In the genomic region with DNA sequence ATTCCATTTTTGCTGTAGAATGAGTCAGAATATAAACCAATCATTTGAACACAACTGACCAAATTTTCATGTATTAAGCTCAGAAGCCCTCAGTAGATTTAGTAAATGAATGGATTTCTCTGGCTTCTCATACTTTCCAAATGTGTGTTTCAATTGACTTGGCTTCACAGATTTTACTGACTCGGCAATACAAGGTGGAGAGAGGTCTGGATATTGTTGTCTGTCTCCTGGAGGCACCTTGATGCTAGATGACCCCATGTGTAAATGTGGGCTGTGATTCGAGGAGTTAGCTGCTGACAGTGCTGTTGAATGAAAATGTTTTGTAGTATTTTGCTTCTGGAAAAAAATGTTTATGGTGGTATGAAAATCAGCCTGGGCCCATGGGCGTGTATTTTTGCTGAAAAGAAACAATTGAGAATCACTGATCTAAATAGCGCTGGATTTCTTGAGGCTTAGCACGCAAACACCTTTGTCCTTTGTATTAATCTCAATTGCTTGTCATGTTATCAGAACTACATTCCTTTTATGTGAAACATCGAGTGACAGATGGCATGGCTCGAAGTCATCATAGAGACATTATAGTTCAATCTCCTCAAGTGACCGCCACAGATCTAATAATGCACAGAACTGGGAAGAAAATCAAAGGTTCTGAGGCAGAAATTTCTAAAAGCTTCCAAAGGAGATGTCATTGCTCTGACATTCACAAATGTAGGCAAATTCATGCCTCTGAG, we compare ENCODE assay signal across 1 cellular context.
TF ChIP-seq lines count a peak whose summit lies in the region.

No MANE protein-coding gene starts in this region.

TF ChIP-seq in IMR-90, 13 proteins besides CTCF, POLR2A, EP300 and RAD21:
- TF ChIP-seq MAFK (IDR thresholded peaks at IDR 0.05; ENCODE audit: low read depth, low read length) (peak; percentile 27; the same call in 1 of the 2 replicates), MXI1 (IDR thresholded peaks at IDR 0.05; ENCODE audit: borderline replicate concordance, low read depth, low read length) (no peak)
